Comparison of ENCODE assay signal across 29 cellular contexts in the genomic region with DNA sequence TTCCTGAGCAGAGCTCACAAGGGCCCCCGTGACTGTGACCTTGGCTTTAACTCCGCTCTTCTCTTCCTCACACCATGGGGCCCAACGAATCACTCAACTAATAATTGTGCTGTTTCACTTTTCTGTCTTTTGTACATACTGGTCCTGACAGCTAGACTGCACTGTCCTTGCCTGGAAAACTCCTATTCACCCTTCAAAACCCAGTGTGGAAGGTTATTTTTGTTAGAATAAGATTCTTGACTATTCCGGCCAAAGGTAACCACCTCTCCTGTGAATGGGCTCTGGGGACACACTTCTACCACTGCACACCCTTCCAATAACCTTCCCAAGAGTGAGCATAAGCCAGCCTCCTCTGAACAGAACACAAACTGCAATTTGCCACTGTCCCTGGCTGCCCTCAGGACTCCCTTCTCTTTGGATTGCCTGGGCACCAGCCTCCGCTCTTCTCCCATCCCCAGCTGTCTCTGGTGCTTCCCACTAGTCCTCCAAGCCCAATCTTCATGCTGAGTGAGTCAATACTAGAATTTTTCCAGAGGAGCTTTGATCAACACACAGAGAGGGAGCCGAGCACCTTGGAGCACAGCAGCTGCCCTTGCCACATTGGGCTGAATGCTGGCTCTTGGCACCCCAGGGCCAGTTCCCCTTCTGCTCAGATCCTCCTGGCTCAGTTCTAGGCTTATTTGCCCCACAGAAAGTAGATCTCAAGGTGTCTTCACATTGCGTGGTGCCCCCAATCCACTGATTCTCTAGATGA. TPM values are rescaled to one million over a fixed set of nuclear protein-coding genes. Genes with fewer than 3 reads are reported as not detected.
A peak's percentile ranks its signal among the peaks of the same experiment; 100 is the strongest.
DNase-seq lines count a peak whose midpoint lies in the region; ATAC-seq and TF ChIP-seq lines count a peak whose summit lies in the region.
"Had no signal": no experiment of that assay in that cellular context is flagged by ENCODE, and none has a peak within 500 bp of the region (broad histone marks: within the 10 kb centered on the region; RNA-seq: fewer than 3 reads in every experiment).

No MANE protein-coding gene starts in this region.

- WGBS in heart left ventricle, 4 donors, result 68 to 77% (median 71%) methylated on average over 7 of the region's 7 CpGs

- H3K27me3 Mint-ChIP-seq in activated CD8-positive, alpha-beta memory T cell treated with anti-CD3 and anti-CD28 coated beads, Interleukin-2, amount 10 ng/mL, durations not matched to agents 7 days and 5 days, result peaks cover 6% of the 10 kb centered on the region
- H3K27me3 Mint-ChIP-seq in activated naive CD8-positive, alpha-beta T cell treated with anti-CD3 and anti-CD28 coated beads, Interleukin-2, amount 50 U/mL, for 24 hours, result peaks cover 12% of the 10 kb centered on the region

- H3K27ac Mint-ChIP-seq in activated CD8-positive, alpha-beta memory T cell treated with anti-CD3 and anti-CD28 coated beads, Interleukin-2, amount 10 ng/mL, durations not matched to agents 7 days and 5 days, result no peak overlapping the region
- no peak overlapping the region for H3K27ac Mint-ChIP-seq in activated naive CD8-positive, alpha-beta T cell treated with anti-CD3 and anti-CD28 coated beads, Interleukin-2, amount 50 U/mL, for 24 hours
- H3K27ac Mint-ChIP-seq: activated naive CD8-positive, alpha-beta T cell; CD4-positive, alpha-beta T cell; nephron progenitor cell; stimulated activated naive CD8-positive, alpha-beta T cell treated with anti-CD3 and anti-CD28 coated beads, Interleukin-15, Interleukin-2, amounts not matched to agents 100 ng/mL and 50 ng/mL, for 24 hours; T-helper 2 cell treated with Interferon-gamma antibody and Interleukin-4, amounts not matched to agents 5 μg/mL and 100 μg/mL, for 36 hours had no signal

- ATAC-seq in heart left ventricle (peak in 1 of 4 donors; percentile 21), Right ventricle myocardium inferior (no peak)
- ATAC-seq in activated CD8-positive, alpha-beta memory T cell treated with anti-CD3 and anti-CD28 coated beads, Interleukin-2, amount 10 ng/mL, durations not matched to agents 7 days and 5 days, result no peak
- no peak for ATAC-seq in activated naive CD8-positive, alpha-beta T cell treated with anti-CD3 and anti-CD28 coated beads, Interleukin-2, amount 50 U/mL, for 24 hours
- ATAC-seq: foreskin keratinocyte had no signal

- intact Hi-C loops in heart left ventricle (cut with DNase I), result loop anchor here in 3 of 10 donors (5.0 kb wide), 2 partner anchors 65 to 70 kb away; no protein-coding TSS in a partner anchor
- intact Hi-C loops in Right ventricle myocardium inferior (cut with DNase I), result no loop called here

- H3K4me1 ChIP-seq in heart left ventricle, result peaks cover 0 to 72% (median 14%) of the 10 kb centered on the region in 12 donors
- H3K4me1 ChIP-seq: breast epithelium, foreskin keratinocyte had no signal

- peak overlapping the region in 11 of 12 donors; percentile 5 to 86 (median 68) for H3K4me3 ChIP-seq in heart left ventricle
- H3K4me3 ChIP-seq: breast epithelium, esophagus squamous epithelium, K562, MG63, ovary, spleen, thoracic aorta, uterus had no signal

- TF ChIP-seq CTCF in heart left ventricle (IDR thresholded peaks at IDR 0.05), result no peak

- H3K9me3 Mint-ChIP-seq in activated CD8-positive, alpha-beta memory T cell treated with anti-CD3 and anti-CD28 coated beads, Interleukin-2, amount 10 ng/mL, durations not matched to agents 7 days and 5 days (ENCODE audit: low read depth), result no peaks in the 10 kb centered on the region
- no peaks in the 10 kb centered on the region for H3K9me3 Mint-ChIP-seq in activated naive CD8-positive, alpha-beta T cell treated with anti-CD3 and anti-CD28 coated beads, Interleukin-2, amount 50 U/mL, for 24 hours
- H3K9me3 Mint-ChIP-seq: CD4-positive, alpha-beta T cell; nephron progenitor cell; stimulated activated naive CD8-positive, alpha-beta T cell treated with anti-CD3 and anti-CD28 coated beads, Interleukin-15, Interleukin-2, amounts not matched to agents 100 ng/mL and 50 ng/mL, for 24 hours; T-helper 2 cell treated with Interferon-gamma antibody and Interleukin-4, amounts not matched to agents 5 μg/mL and 100 μg/mL, for 36 hours had no signal

- DNase-seq in heart left ventricle, result peak in 1 of 5 donors; percentile 19
- no peak for DNase-seq in Right ventricle myocardium inferior (ENCODE audit: missing footprints)
- DNase-seq in activated CD8-positive, alpha-beta memory T cell treated with anti-CD3 and anti-CD28 coated beads, Interleukin-2, amount 10 ng/mL, durations not matched to agents 7 days and 5 days, result peak; percentile 14
- peak; percentile 5 for DNase-seq in hepatic stellate cell (ENCODE audit: low spot score)
- DNase-seq in stimulated activated CD8-positive, alpha-beta memory T cell treated with anti-CD3 and anti-CD28 coated beads, Interleukin-4, amount 100 ng/mL, for 48 hours, result peak; percentile 16
- DNase-seq in inferior parietal cortex (ENCODE audit: extremely low spot score), result no peak
- DNase-seq in activated naive CD8-positive, alpha-beta T cell treated with anti-CD3 and anti-CD28 coated beads, Interleukin-2, amount 50 U/mL, for 24 hours, result no peak
- DNase-seq in LoVo (ENCODE audit: low spot score), result no peak
- DNase-seq: activated CD4-positive, CD25-positive, alpha-beta regulatory T cell treated with anti-CD3 and anti-CD28 coated beads, Interleukin-2, amount 50 U/mL, for 72 hours; anterior cingulate cortex; CD4-positive, alpha-beta T cell; esophagus squamous epithelium; foreskin keratinocyte; GOT3; mammary epithelial cell; MG63; NCI-H1105 treated with DMSO at 0.1 percent for 48 hours; NCI-H524 treated with DMSO at 0.1 percent for 48 hours; nephron progenitor cell; NK-92 treated with Interleukin-12 subunit alpha and Interleukin-12 subunit beta, amount 100 ng/mL, for 24 hours; ovary; uterus had no signal

- no peak for TF ChIP-seq POLR2A in heart left ventricle (IDR thresholded peaks at IDR 0.05)

- H3K4me1 Mint-ChIP-seq in activated CD8-positive, alpha-beta memory T cell treated with anti-CD3 and anti-CD28 coated beads, Interleukin-2, amount 10 ng/mL, durations not matched to agents 7 days and 5 days, result peaks cover 8% of the 10 kb centered on the region
- peaks cover 4% of the 10 kb centered on the region for H3K4me1 Mint-ChIP-seq in activated naive CD8-positive, alpha-beta T cell treated with anti-CD3 and anti-CD28 coated beads, Interleukin-2, amount 50 U/mL, for 24 hours

- peak overlapping the region; percentile 41 to 98 (median 92) for H3K27ac ChIP-seq in heart left ventricle
- H3K27ac ChIP-seq: breast epithelium, esophagus squamous epithelium, foreskin keratinocyte, ovary, spleen, thoracic aorta, uterus had no signal

- H3K27me3 ChIP-seq in heart left ventricle, result peaks cover 0 to 43% (median 12%) of the 10 kb centered on the region in 9 donors
- H3K27me3 ChIP-seq: ovary, uterus had no signal

- no peaks in the 10 kb centered on the region for H3K36me3 Mint-ChIP-seq in activated CD8-positive, alpha-beta memory T cell treated with anti-CD3 and anti-CD28 coated beads, Interleukin-2, amount 10 ng/mL, durations not matched to agents 7 days and 5 days
- no peaks in the 10 kb centered on the region for H3K36me3 Mint-ChIP-seq in activated naive CD8-positive, alpha-beta T cell treated with anti-CD3 and anti-CD28 coated beads, Interleukin-2, amount 50 U/mL, for 24 hours (ENCODE audit: low read depth)
- H3K36me3 Mint-ChIP-seq: activated naive CD8-positive, alpha-beta T cell had no signal

- no peaks in the 10 kb centered on the region for H3K36me3 ChIP-seq in heart left ventricle
- H3K36me3 ChIP-seq: breast epithelium, esophagus squamous epithelium, MG63, ovary, spleen, thoracic aorta, uterus had no signal

- no peak overlapping the region for H3K4me3 Mint-ChIP-seq in activated CD8-positive, alpha-beta memory T cell treated with anti-CD3 and anti-CD28 coated beads, Interleukin-2, amount 10 ng/mL, durations not matched to agents 7 days and 5 days
- H3K4me3 Mint-ChIP-seq in activated naive CD8-positive, alpha-beta T cell treated with anti-CD3 and anti-CD28 coated beads, Interleukin-2, amount 50 U/mL, for 24 hours, result no peak overlapping the region
- H3K4me3 Mint-ChIP-seq: CD4-positive, alpha-beta T cell; nephron progenitor cell; stimulated activated naive CD8-positive, alpha-beta T cell treated with anti-CD3 and anti-CD28 coated beads, Interleukin-15, Interleukin-2, amounts not matched to agents 100 ng/mL and 50 ng/mL, for 24 hours had no signal

- CTCF ChIA-PET in activated CD8-positive, alpha-beta memory T cell treated with anti-CD3 and anti-CD28 coated beads, Interleukin-2, amount 10 ng/mL, durations not matched to agents 7 days and 5 days (lab: Charles Lee), result interaction anchor here (0.8 to 3.3 kb wide), 10 partner anchors 9 to 644 kb away, joined by 3 to 25 read pairs (median 4); a partner anchor contains a TSS

- no peaks in the 10 kb centered on the region for H3K9me3 ChIP-seq in heart left ventricle
- H3K9me3 ChIP-seq: breast epithelium, esophagus squamous epithelium, MG63, ovary, spleen, thoracic aorta, uterus had no signal

RNA-seq across cellular contexts. Expression of a gene that starts 2.1 kb away (rescaled TPM):
- total RNA-seq in heart left ventricle, result 100 to 1,000 TPM; 133 to 242 (median 198) TPM
- 10 to 100 TPM; 88.4 to 92.5 TPM for polyA plus RNA-seq in heart left ventricle
- total RNA-seq in Right ventricle myocardium inferior, result 163 TPM
- not detected for total RNA-seq in activated CD8-positive, alpha-beta memory T cell treated with anti-CD3 and anti-CD28 coated beads, Interleukin-2, amount 10 ng/mL, durations not matched to agents 7 days and 5 days
- total RNA-seq: mammary epithelial cell had no signal

Comparison
In these comparisons a context has a peak if more than half of its experiments do, and no peak if none do; other contexts are left out.
1. DNase-seq: peak in activated CD8-positive, alpha-beta memory T cell treated with anti-CD3 and anti-CD28 coated beads, Interleukin-2, amount 10 ng/mL, durations not matched to agents 7 days and 5 days (single experiment), hepatic stellate cell (single experiment) and stimulated activated CD8-positive, alpha-beta memory T cell treated with anti-CD3 and anti-CD28 coated beads, Interleukin-4, amount 100 ng/mL, for 48 hours (single experiment); none in Right ventricle myocardium inferior (single experiment), inferior parietal cortex (single experiment), activated naive CD8-positive, alpha-beta T cell treated with anti-CD3 and anti-CD28 coated beads, Interleukin-2, amount 50 U/mL, for 24 hours (single experiment) and LoVo (single experiment).
2. RNA of a gene that starts 2.1 kb away (total RNA-seq): 133 to 242 TPM in heart left ventricle and 163 TPM in Right ventricle myocardium inferior (single experiment); not detected in activated CD8-positive, alpha-beta memory T cell treated with anti-CD3 and anti-CD28 coated beads, Interleukin-2, amount 10 ng/mL, durations not matched to agents 7 days and 5 days; every median in the first group is over 100 times any median in the second.